In genomic region chr19:14494910-14495677, GRCh38 we compare ENCODE assay signal across 8 cellular contexts. TPM values are rescaled to one million over a fixed set of nuclear protein-coding genes. Genes with fewer than 3 reads are reported as not detected.
DNase-seq lines count a peak whose midpoint lies in the region; ATAC-seq and TF ChIP-seq lines count a peak whose summit lies in the region.

No MANE protein-coding gene starts in this region.

- peak overlapping the region in 1 of 2 experiments; percentile 56; a peak in 1 of 4 replicates for H3K27ac ChIP-seq in SK-N-SH (ENCODE audit: low read depth in 2 of 2, low read length in 1 of 2)
- peak overlapping the region; percentile 94 for H3K27ac ChIP-seq in suprapubic skin

- H3K4me3 ChIP-seq in SK-N-SH (ENCODE audit: low read depth in 2 of 2, low read length in 1 of 2) (peak overlapping the region; percentile 65 to 93), suprapubic skin (peak overlapping the region; percentile 91)

- no peaks in the 10 kb centered on the region for H3K27me3 Mint-ChIP-seq in activated naive CD8-positive, alpha-beta T cell treated with anti-CD3 and anti-CD28 coated beads for 36 hours
- peaks cover 0 to 4% (median 0%) of the 10 kb centered on the region in 3 donors for H3K27me3 Mint-ChIP-seq in immature natural killer cell (ENCODE audit: low read depth in 3 of 3)

- peaks cover 48% of the 10 kb centered on the region for H3K79me2 ChIP-seq in SK-N-SH (ENCODE audit: insufficient read depth)

- H3K9me2 ChIP-seq in SK-N-SH: no peaks in the 10 kb centered on the region

- no peaks in the 10 kb centered on the region for H3K9me3 Mint-ChIP-seq in activated naive CD8-positive, alpha-beta T cell treated with anti-CD3 and anti-CD28 coated beads for 36 hours
- H3K9me3 Mint-ChIP-seq in immature natural killer cell: no peaks in the 10 kb centered on the region

- no peak for TF ChIP-seq RAD21 in SK-N-SH (IDR thresholded peaks at IDR 0.05; ENCODE audit: low read length)

- TF ChIP-seq EP300 in SK-N-SH (IDR thresholded peaks at IDR 0.05; ENCODE audit: borderline replicate concordance in 1 of 2, low read depth in 1 of 2, low read length in 1 of 2) (no peak), suprapubic skin (IDR thresholded peaks at IDR 0.05) (no peak)

- H3K9ac ChIP-seq in SK-N-SH: peak overlapping the region; percentile 74

- TF ChIP-seq POLR2A in suprapubic skin (IDR thresholded peaks at IDR 0.05): no peak

- no peaks in the 10 kb centered on the region for H3K27me3 ChIP-seq in SK-N-SH (ENCODE audit: insufficient read depth)
- H3K27me3 ChIP-seq in suprapubic skin: no peaks in the 10 kb centered on the region

- H2AFZ ChIP-seq in SK-N-SH (ENCODE audit: low read depth): no peak overlapping the region

- H3K4me3 Mint-ChIP-seq in activated naive CD8-positive, alpha-beta T cell treated with anti-CD3 and anti-CD28 coated beads for 36 hours: peak overlapping the region; percentile 76
- peak overlapping the region; percentile 81 to 85 (median 83) for H3K4me3 Mint-ChIP-seq in immature natural killer cell

- H3K36me3 ChIP-seq in SK-N-SH (replicated peaks in 1 of 2; ENCODE audit: control insufficient read depth in 1 of 2, insufficient read depth in 2 of 2, low read length in 1 of 2) (no peaks in the 10 kb centered on the region), suprapubic skin (peaks cover 17% of the 10 kb centered on the region)

- H3K9me3 ChIP-seq in SK-N-SH (no peaks in the 10 kb centered on the region), suprapubic skin (no peaks in the 10 kb centered on the region)

- DNase-seq in SK-N-SH (peak; percentile 37), immature natural killer cell (no peak), suprapubic skin (ENCODE audit: low spot score in 2 of 2) (no peak), omental fat pad (ENCODE audit: low spot score) (no peak)
- no peak for DNase-seq in activated naive CD8-positive, alpha-beta T cell treated with anti-CD3 and anti-CD28 coated beads for 36 hours
- DNase-seq in activated CD4-positive, alpha-beta T cell treated with anti-CD3 and anti-CD28 coated beads, Interleukin-2, amount 50 U/mL, for 48 hours: no peak

- ATAC-seq in SK-N-SH treated with all-trans-retinoic acid at 6 μM for 48 hours (no peak), omental fat pad (ENCODE audit: low FRiP score) (no peak), GM18502 (IDR thresholded peaks at IDR 0.05; ENCODE audit: poor library complexity, unreplicated experiment) (no peak)

- peaks cover 4 to 25% of the 10 kb centered on the region in 2 experiments; a peak in 2 of 4 replicates for H3K4me1 ChIP-seq in SK-N-SH (ENCODE audit: control insufficient read depth in 1 of 2, insufficient read depth in 2 of 2, low read depth in 1 of 2, low read length in 1 of 2)
- H3K4me1 ChIP-seq in suprapubic skin: peaks cover 44% of the 10 kb centered on the region

- CTCF ChIA-PET in SK-N-SH (lab: Yijun Ruan, JAX): interaction anchor here (0.8 to 3.9 kb wide), 7 partner anchors 8 to 147 kb away, joined by 3 to 45 read pairs (median 3); no protein-coding TSS in a partner anchor

- POLR2A ChIA-PET in SK-N-SH (lab: Yijun Ruan, JAX): interaction anchor here (1.2 to 2.4 kb wide), 2 partner anchors 23 kb away, joined by 5 to 15 read pairs; partner anchors contain the start of gene DNAJB1

- no peaks in the 10 kb centered on the region for H3K36me3 Mint-ChIP-seq in activated naive CD8-positive, alpha-beta T cell treated with anti-CD3 and anti-CD28 coated beads for 36 hours
- H3K36me3 Mint-ChIP-seq in immature natural killer cell: peaks cover 0 to 4% (median 3%) of the 10 kb centered on the region in 3 donors

- peaks cover 20% of the 10 kb centered on the region for H4K20me1 ChIP-seq in SK-N-SH (ENCODE audit: insufficient read depth)

- WGBS in SK-N-SH (ENCODE audit: low lambda C conversion rate): 21% methylated on average over 9 of the region's 14 CpGs
- 0% methylated on average over 7 of the region's 14 CpGs for WGBS in suprapubic skin

- TF ChIP-seq CTCF in SK-N-SH (IDR thresholded peaks at IDR 0.05) (no peak), suprapubic skin (IDR thresholded peaks at IDR 0.05) (no peak), omental fat pad (IDR thresholded peaks at IDR 0.05) (no peak)

- H3K27ac Mint-ChIP-seq in activated naive CD8-positive, alpha-beta T cell treated with anti-CD3 and anti-CD28 coated beads for 36 hours: peak overlapping the region; percentile 21
- H3K27ac Mint-ChIP-seq in immature natural killer cell: peak overlapping the region; percentile 17 to 91 (median 80)

- peaks cover 7% of the 10 kb centered on the region for H3K4me1 Mint-ChIP-seq in activated naive CD8-positive, alpha-beta T cell treated with anti-CD3 and anti-CD28 coated beads for 36 hours
- peaks cover 24 to 25% of the 10 kb centered on the region in 2 donors for H3K4me1 Mint-ChIP-seq in immature natural killer cell

- no peaks in the 10 kb centered on the region for H3F3A ChIP-seq in SK-N-SH (replicated peaks; ENCODE audit: insufficient read depth)

- H3K4me2 ChIP-seq in SK-N-SH: peak overlapping the region; percentile 94

TF ChIP-seq in SK-N-SH, 30 proteins besides CTCF, POLR2A, EP300 and RAD21 (continues in another document):
- TF ChIP-seq CHD2 (IDR thresholded peaks at IDR 0.05; ENCODE audit: low read length, partially characterized antibody): no peak

TF ChIP-seq in SK-N-SH treated with all-trans-retinoic acid at 6 μM for 48 hours, 23 proteins besides CTCF, POLR2A, EP300 and RAD21 (continues in another document):
- TF ChIP-seq, protein P1, sequence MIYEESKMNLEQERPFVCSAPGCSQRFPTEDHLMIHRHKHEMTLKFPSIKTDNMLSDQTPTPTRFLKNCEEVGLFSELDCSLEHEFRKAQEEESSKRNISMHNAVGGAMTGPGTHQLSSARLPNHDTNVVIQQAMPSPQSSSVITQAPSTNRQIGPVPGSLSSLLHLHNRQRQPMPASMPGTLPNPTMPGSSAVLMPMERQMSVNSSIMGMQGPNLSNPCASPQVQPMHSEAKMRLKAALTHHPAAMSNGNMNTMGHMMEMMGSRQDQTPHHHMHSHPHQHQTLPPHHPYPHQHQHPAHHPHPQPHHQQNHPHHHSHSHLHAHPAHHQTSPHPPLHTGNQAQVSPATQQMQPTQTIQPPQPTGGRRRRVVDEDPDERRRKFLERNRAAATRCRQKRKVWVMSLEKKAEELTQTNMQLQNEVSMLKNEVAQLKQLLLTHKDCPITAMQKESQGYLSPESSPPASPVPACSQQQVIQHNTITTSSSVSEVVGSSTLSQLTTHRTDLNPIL (CRISPR knock-in tag; IDR thresholded peaks at IDR 0.05; ENCODE audit: low read depth): no peak
- TF ChIP-seq GLIS3 (CRISPR knock-in tag; IDR thresholded peaks at IDR 0.05) (no peak), ISL1 (CRISPR knock-in tag; IDR thresholded peaks at IDR 0.05) (no peak)
- TF ChIP-seq, protein P2, sequence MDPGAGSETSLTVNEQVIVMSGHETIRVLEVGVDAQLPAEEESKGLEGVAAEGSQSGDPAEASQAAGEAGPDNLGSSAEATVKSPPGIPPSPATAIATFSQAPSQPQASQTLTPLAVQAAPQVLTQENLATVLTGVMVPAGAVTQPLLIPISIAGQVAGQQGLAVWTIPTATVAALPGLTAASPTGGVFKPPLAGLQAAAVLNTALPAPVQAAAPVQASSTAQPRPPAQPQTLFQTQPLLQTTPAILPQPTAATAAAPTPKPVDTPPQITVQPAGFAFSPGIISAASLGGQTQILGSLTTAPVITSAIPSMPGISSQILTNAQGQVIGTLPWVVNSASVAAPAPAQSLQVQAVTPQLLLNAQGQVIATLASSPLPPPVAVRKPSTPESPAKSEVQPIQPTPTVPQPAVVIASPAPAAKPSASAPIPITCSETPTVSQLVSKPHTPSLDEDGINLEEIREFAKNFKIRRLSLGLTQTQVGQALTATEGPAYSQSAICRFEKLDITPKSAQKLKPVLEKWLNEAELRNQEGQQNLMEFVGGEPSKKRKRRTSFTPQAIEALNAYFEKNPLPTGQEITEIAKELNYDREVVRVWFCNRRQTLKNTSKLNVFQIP (CRISPR knock-in tag; IDR thresholded peaks at IDR 0.05; ENCODE audit: borderline replicate concordance, low read depth): no peak

RNA-seq across cellular contexts. Expression of gene GIPC1, which starts 0.8 kb away (rescaled TPM):
- polyA plus RNA-seq in SK-N-SH (2012; rRNA removed): 138 and 144 TPM in 2 replicates
- polyA plus RNA-seq in SK-N-SH (2012; cell fraction: cytosol; rRNA removed): 64.3 and 109 TPM in 2 replicates
- 108 and 111 TPM in 2 replicates for polyA plus RNA-seq in SK-N-SH (2012; cell fraction: nucleus; rRNA removed)
- 10 to 100 TPM; 22.5 to 24.8 TPM for total RNA-seq in activated naive CD8-positive, alpha-beta T cell treated with anti-CD3 and anti-CD28 coated beads for 36 hours
- polyA plus RNA-seq in immature natural killer cell: 10 to 100 TPM; 42.0 to 49.0 (median 47.0) TPM
- 100 to 1,000 TPM in 3 of 4 donors, 10 to 100 TPM in 1; 85.8 to 111 (median 105) TPM for total RNA-seq in suprapubic skin
- total RNA-seq in omental fat pad: 10 to 100 TPM; 47.0 to 77.6 (median 59.0) TPM

RNA-seq across cellular contexts. Expression of gene PTGER1, which starts 19.9 kb away (rescaled TPM):
- polyA plus RNA-seq in SK-N-SH (2012; rRNA removed) (4.6 and 6.0 TPM in 2 replicates), immature natural killer cell (1 to 10 TPM in 1 of 3 donors, under 1 TPM in 1, not detected in 1; 0.17 to 1.2 TPM)
- polyA plus RNA-seq in SK-N-SH (2012; cell fraction: cytosol; rRNA removed): 2.0 and 3.4 TPM in 2 replicates
- polyA plus RNA-seq in SK-N-SH (2012; cell fraction: nucleus; rRNA removed): 2.4 and 3.9 TPM in 2 replicates
- under 1 TPM; 0.25 to 0.40 TPM for total RNA-seq in activated naive CD8-positive, alpha-beta T cell treated with anti-CD3 and anti-CD28 coated beads for 36 hours
- total RNA-seq in suprapubic skin (under 1 TPM in 1 of 4 donors, not detected in 3; 0.47 TPM), omental fat pad (not detected)

RNA-seq across cellular contexts. Expression of gene DNAJB1, which starts 23.1 kb away (rescaled TPM):
- polyA plus RNA-seq in SK-N-SH (2012; rRNA removed): 95.7 and 103 TPM in 2 replicates
- 95.9 and 110 TPM in 2 replicates for polyA plus RNA-seq in SK-N-SH (2012; cell fraction: cytosol; rRNA removed)
- polyA plus RNA-seq in SK-N-SH (2012; cell fraction: nucleus; rRNA removed): 65.8 and 66.3 TPM in 2 replicates
- 10 to 100 TPM; 45.0 to 45.7 TPM for total RNA-seq in activated naive CD8-positive, alpha-beta T cell treated with anti-CD3 and anti-CD28 coated beads for 36 hours
- 100 to 1,000 TPM; 116 to 164 (median 120) TPM for polyA plus RNA-seq in immature natural killer cell
- 100 to 1,000 TPM in 3 of 4 donors, 10 to 100 TPM in 1; 54.5 to 197 (median 145) TPM for total RNA-seq in suprapubic skin
- total RNA-seq in omental fat pad: 100 to 1,000 TPM in 3 of 4 donors, 10 to 100 TPM in 1; 67.5 to 669 (median 116) TPM

RNA-seq across cellular contexts. Expression of gene TECR, which starts 34.3 kb away (rescaled TPM):
- polyA plus RNA-seq in SK-N-SH (2012; rRNA removed) (87.9 and 110 TPM in 2 replicates), immature natural killer cell (100 to 1,000 TPM; 203 to 317 (median 289) TPM)
- polyA plus RNA-seq in SK-N-SH (2012; cell fraction: cytosol; rRNA removed): 32.4 and 57.6 TPM in 2 replicates
- polyA plus RNA-seq in SK-N-SH (2012; cell fraction: nucleus; rRNA removed): 142 and 144 TPM in 2 replicates
- 10 to 100 TPM; 86.1 to 88.7 TPM for total RNA-seq in activated naive CD8-positive, alpha-beta T cell treated with anti-CD3 and anti-CD28 coated beads for 36 hours
- total RNA-seq in suprapubic skin (100 to 1,000 TPM; 111 to 176 (median 150) TPM), omental fat pad (10 to 100 TPM; 32.9 to 58.1 (median 46.8) TPM)
